Comparison of ENCODE assay signal across 20 cellular contexts in genomic region chr13:22103046-22103445, GRCh38.
DNase-seq lines count a peak whose midpoint lies in the region; ATAC-seq and TF ChIP-seq lines count a peak whose summit lies in the region.
"Had no signal": no experiment of that assay in that cellular context is flagged by ENCODE, and none has a peak within 500 bp of the region (broad histone marks: within the 10 kb centered on the region; RNA-seq: fewer than 3 reads in every experiment).

No MANE protein-coding gene starts in this region.

- in situ Hi-C loops in GM13977 (cut with MboI; ENCODE audit: low pct_unique_long_range_greater_than_20kb, low sequenced_read_pairs, unreplicated experiment): no loop called here

- CTCF ChIA-PET in Calu3 (lab: Charles Lee): no interaction called here

- H3K27ac Mint-ChIP-seq in Calu3 (ENCODE audit: unreplicated experiment): no peak overlapping the region
- H3K27ac Mint-ChIP-seq: activated T-cell treated with anti-CD3 and anti-CD28 coated beads, Interleukin-2, amount 50 U/mL, for 72 hours; CD4-positive, alpha-beta T cell had no signal

- no peak for TF ChIP-seq CTCF in Calu3 (IDR thresholded peaks at IDR 0.05; ENCODE audit: unreplicated experiment)
- TF ChIP-seq CTCF in GM13977 (IDR thresholded peaks at IDR 0.05; ENCODE audit: extremely low read depth, insufficient read depth, missing control alignments): peak; percentile 18

- H3K9me3 Mint-ChIP-seq in Calu3 (ENCODE audit: low read depth, unreplicated experiment): no peaks in the 10 kb centered on the region

- H3K27me3 Mint-ChIP-seq in Calu3 (ENCODE audit: unreplicated experiment): peaks cover 24% of the 10 kb centered on the region
- H3K27me3 Mint-ChIP-seq: CD4-positive, alpha-beta T cell had no signal

- peak; percentile 14 for DNase-seq in Calu3
- DNase-seq in GM13977 (ENCODE audit: low spot score): no peak
- DNase-seq in RPMI8226: peak; percentile 18
- DNase-seq in iPS-NIHi11 (ENCODE audit: low spot score): peak; percentile 34
- DNase-seq in GOT3 (lab: John Stamatoyannopoulos, UW): no peak
- DNase-seq in D341Med (ENCODE audit: low spot score): no peak
- DNase-seq: activated CD8-positive, alpha-beta memory T cell treated with anti-CD3 and anti-CD28 coated beads for 24 hours; activated naive CD4-positive, alpha-beta T cell treated with anti-CD3 and anti-CD28 coated beads, Interleukin-2, amount 50 U/mL, for 16 hours; activated T-cell treated with anti-CD3 and anti-CD28 coated beads, Interleukin-2, amount 50 U/mL, for 72 hours; CD4-positive, alpha-beta T cell; DMS79; effector CD4-positive, alpha-beta T cell; MV-4-11; NCI-H2029 treated with DMSO at 0.1 percent for 48 hours; NCI-H510A treated with DMSO at 0.1 percent for 48 hours; stimulated activated CD4-positive, alpha-beta T cell treated with anti-CD3 and anti-CD28 coated beads, Interleukin-2, amount 100 ng/mL, for 48 hours; stimulated activated naive CD4-positive, alpha-beta T cell treated with Interleukin-2 at 50 U/mL for 16 hours; SW 1271 had no signal

- no peaks in the 10 kb centered on the region for H3K4me1 Mint-ChIP-seq in Calu3 (ENCODE audit: low read depth, unreplicated experiment)

- H3K4me3 Mint-ChIP-seq in Calu3 (ENCODE audit: low read depth, unreplicated experiment): no peak overlapping the region
- H3K4me3 Mint-ChIP-seq: activated T-cell treated with anti-CD3 and anti-CD28 coated beads, Interleukin-2, amount 50 U/mL, for 72 hours; CD4-positive, alpha-beta T cell; IgD-negative memory B cell had no signal

- BruUV-seq in Calu3 (replicated peaks; lab: Mats Ljungman, UMichigan): no TSS peak

- no peak for ATAC-seq in GM18502 (IDR thresholded peaks at IDR 0.05; ENCODE audit: poor library complexity, unreplicated experiment)

- intact Hi-C loops in Calu3 (cut with micrococcal nuclease; ENCODE audit: unreplicated experiment): no loop called here

- H3K36me3 Mint-ChIP-seq in Calu3 (ENCODE audit: insufficient read depth, unreplicated experiment): no peaks in the 10 kb centered on the region
- H3K36me3 Mint-ChIP-seq: IgD-negative memory B cell had no signal

Comparison
In these comparisons a context has a peak if more than half of its experiments do, and no peak if none do; other contexts are left out.
1. DNase-seq: peak in Calu3 (single experiment), RPMI8226 (single experiment) and iPS-NIHi11 (single experiment); none in GM13977 (single experiment), GOT3 (single experiment) and D341Med (single experiment).